Comparison of ENCODE assay signal across 16 cellular contexts in genomic region chr2:124316875-124317605, GRCh38.
A peak's percentile ranks its signal among the peaks of the same experiment; 100 is the strongest.
DNase-seq lines count a peak whose midpoint lies in the region; ATAC-seq, FAIRE-seq and TF ChIP-seq lines count a peak whose summit lies in the region.
"Had no signal": no experiment of that assay in that cellular context is flagged by ENCODE, and none has a peak within 500 bp of the region (broad histone marks: within the 10 kb centered on the region; RNA-seq: fewer than 3 reads in every experiment).

No MANE protein-coding gene starts in this region.

- BruUV-seq in HepG2 (replicated peaks; lab: Mats Ljungman, UMichigan): no TSS peak

- H3K27ac Mint-ChIP-seq in natural killer cell: no peak overlapping the region
- H3K27ac Mint-ChIP-seq: CD8-positive, alpha-beta T cell; T-helper 1 cell treated with Interleukin-12 subunit alpha and Interleukin-12 subunit beta and Interleukin-4 antibody, amounts not matched to agents 30 μg/mL and 1 μg/mL, for 36 hours had no signal

- POLR2A ChIA-PET in HepG2 (lab: Yijun Ruan, JAX): no interaction called here

- H3K27me3 ChIP-seq in HepG2 (ENCODE audit: control insufficient read depth in 1 of 2, insufficient read depth in 2 of 2, low read length in 2 of 2): no peaks in the 10 kb centered on the region; a peak in 1 of 5 replicates
- H3K27me3 ChIP-seq in right lobe of liver: no peaks in the 10 kb centered on the region
- H3K27me3 ChIP-seq in esophagus squamous epithelium: no peaks in the 10 kb centered on the region

- no peaks in the 10 kb centered on the region for H3K27me3 Mint-ChIP-seq in natural killer cell (ENCODE audit: low read depth in 2 of 2)

- H3K4me1 ChIP-seq in HepG2 (ENCODE audit: insufficient read depth, low read length) (no peaks in the 10 kb centered on the region), right lobe of liver (no peaks in the 10 kb centered on the region), esophagus squamous epithelium (no peaks in the 10 kb centered on the region)
- H3K4me1 ChIP-seq: HAP-1 had no signal

- no peak overlapping the region for H3K27ac ChIP-seq in HepG2 (ENCODE audit: extremely low read length, insufficient read depth, low read length)
- no peak overlapping the region for H3K27ac ChIP-seq in right lobe of liver
- H3K27ac ChIP-seq in esophagus squamous epithelium: no peak overlapping the region

- no peaks in the 10 kb centered on the region for H3K36me3 ChIP-seq in HepG2 (replicated peaks in 1 of 2; ENCODE audit: control insufficient read depth in 1 of 2, insufficient read depth in 2 of 2, low read length in 2 of 2)
- no peaks in the 10 kb centered on the region for H3K36me3 ChIP-seq in right lobe of liver
- H3K36me3 ChIP-seq in esophagus squamous epithelium: no peaks in the 10 kb centered on the region
- H3K36me3 ChIP-seq: HAP-1 had no signal

- in situ Hi-C loops in HepG2 (cut with HindIII; ENCODE audit: extremely low pct_ligation_motif_present, low pct_unique_long_range_greater_than_20kb): no loop called here

- H3K4me3 ChIP-seq in HepG2 (replicated peaks in 1 of 3; ENCODE audit: insufficient read depth in 1 of 3, low read depth in 2 of 3, low read length in 3 of 3) (no peak overlapping the region), right lobe of liver (no peak overlapping the region), esophagus squamous epithelium (no peak overlapping the region)
- H3K4me3 ChIP-seq: GM12878, HAP-1 had no signal

- H3K9ac ChIP-seq in HepG2 (ENCODE audit: insufficient read depth, low read depth, low read length): no peak overlapping the region

- peaks cover 7 to 12% of the 10 kb centered on the region in 2 donors for H3K9me3 Mint-ChIP-seq in natural killer cell

- no peak overlapping the region for H3K4me3 Mint-ChIP-seq in natural killer cell
- H3K4me3 Mint-ChIP-seq: CD8-positive, alpha-beta T cell; T-helper 1 cell treated with Interleukin-12 subunit alpha and Interleukin-12 subunit beta and Interleukin-4 antibody, amounts not matched to agents 30 μg/mL and 1 μg/mL, for 36 hours had no signal

- TF ChIP-seq RAD21 in HepG2 (CRISPR knock-in tag; IDR thresholded peaks at IDR 0.05): no peak

- no peak for TF ChIP-seq POLR2A in HepG2 (IDR thresholded peaks at IDR 0.05; ENCODE audit: insufficient read depth in 1 of 2, low read depth in 2 of 2, low read length in 2 of 2)
- TF ChIP-seq POLR2A in right lobe of liver (IDR thresholded peaks at IDR 0.05): no peak
- no peak for TF ChIP-seq POLR2A in esophagus squamous epithelium (IDR thresholded peaks at IDR 0.05)

- TF ChIP-seq EP300 in HepG2 (IDR thresholded peaks at IDR 0.05; ENCODE audit: low read depth in 2 of 2, low read length in 2 of 2) (no peak), HepG2 (CRISPR knock-in tag; IDR thresholded peaks at IDR 0.05; ENCODE audit: borderline replicate concordance) (no peak)

- WGBS in HepG2 (ENCODE audit: low lambda C conversion rate): 4% methylated on average over 5 of the region's 5 CpGs
- 73% methylated on average over 5 of the region's 5 CpGs for WGBS in right lobe of liver (ENCODE audit: insufficient coverage, low coverage, low lambda C conversion rate, missing lambda C conversion rate)
- WGBS in esophagus squamous epithelium, 2 donors: 45 to 50% methylated on average over 5 of the region's 5 CpGs

- H3K4me1 Mint-ChIP-seq in natural killer cell: peaks cover 0 to 9% of the 10 kb centered on the region in 2 donors

- H3K4me2 ChIP-seq in HepG2 (ENCODE audit: low read depth, low read length): no peak overlapping the region

- H3K36me3 Mint-ChIP-seq in natural killer cell: no peaks in the 10 kb centered on the region
- H3K36me3 Mint-ChIP-seq: CD8-positive, alpha-beta T cell had no signal

- H2AFZ ChIP-seq in HepG2 (ENCODE audit: low read length): peak overlapping the region; percentile 33

- H3K9me3 ChIP-seq in HepG2 (ENCODE audit: low read length) (no peaks in the 10 kb centered on the region), right lobe of liver (no peaks in the 10 kb centered on the region), esophagus squamous epithelium (no peaks in the 10 kb centered on the region)
- H3K9me3 ChIP-seq: HAP-1 had no signal

- DNase-seq in HepG2 (ENCODE audit: low spot score): no peak
- no peak for DNase-seq in right lobe of liver
- peak; percentile 87 for DNase-seq in NCI-H1694 (lab: John Stamatoyannopoulos, UW)
- DNase-seq in SHP77 treated with DMSO at 0.1 percent for 48 hours (lab: John Stamatoyannopoulos, UW): peak; percentile 60
- DNase-seq in T1000 (lab: John Stamatoyannopoulos, UW): no peak
- DNase-seq in esophagus squamous epithelium (lab: John Stamatoyannopoulos, UW): no peak
- DNase-seq in 8988T: no peak
- DNase-seq in natural killer cell: no peak
- DNase-seq: ACHN; CD8-positive, alpha-beta T cell; Kasumi-1; NCI-H1436 treated with DMSO at 0.1 percent for 48 hours; NCI-H226 had no signal

- H4K20me1 ChIP-seq in HepG2 (ENCODE audit: insufficient read depth, low read length): no peaks in the 10 kb centered on the region

- FAIRE-seq in HepG2 (lab: Jason Lieb, UNC): no peak
- FAIRE-seq: GM12878 had no signal

- CTCF ChIA-PET in HepG2 (lab: Yijun Ruan, JAX; ENCODE audit: low intra/inter-chr PET ratio, low total read pairs): no interaction called here

- no peaks in the 10 kb centered on the region for H3K79me2 ChIP-seq in HepG2 (ENCODE audit: insufficient read depth, low read length)

- ATAC-seq in HepG2 (no peak), right lobe of liver (no peak), natural killer cell (no peak)
- ATAC-seq: CD8-positive, alpha-beta T cell; GM12878 had no signal

- no peak for TF ChIP-seq CTCF in HepG2 (CRISPR knock-in tag; IDR thresholded peaks at IDR 0.05)
- no peak for TF ChIP-seq CTCF in right lobe of liver (IDR thresholded peaks at IDR 0.05)
- no peak for TF ChIP-seq CTCF in esophagus squamous epithelium (IDR thresholded peaks at IDR 0.05)
- TF ChIP-seq CTCF in natural killer cell (IDR thresholded peaks at IDR 0.05): no peak

- intact Hi-C loops in HepG2 (cut with micrococcal nuclease; ENCODE audit: unreplicated experiment) (no loop called here), right lobe of liver (cut with DNase I) (no loop called here), esophagus squamous epithelium (cut with DNase I) (no loop called here), natural killer cell (cut with micrococcal nuclease) (no loop called here)

TF ChIP-seq in HepG2, 621 proteins besides CTCF, POLR2A, EP300 and RAD21:
- TF ChIP-seq DPF2 (CRISPR knock-in tag; IDR thresholded peaks at IDR 0.05; ENCODE audit: borderline replicate concordance, low read depth): no peak
- no peak for TF ChIP-seq ZNF782 (CRISPR knock-in tag; IDR thresholded peaks at IDR 0.05; ENCODE audit: borderline replicate concordance)
- TF ChIP-seq, protein P1, sequence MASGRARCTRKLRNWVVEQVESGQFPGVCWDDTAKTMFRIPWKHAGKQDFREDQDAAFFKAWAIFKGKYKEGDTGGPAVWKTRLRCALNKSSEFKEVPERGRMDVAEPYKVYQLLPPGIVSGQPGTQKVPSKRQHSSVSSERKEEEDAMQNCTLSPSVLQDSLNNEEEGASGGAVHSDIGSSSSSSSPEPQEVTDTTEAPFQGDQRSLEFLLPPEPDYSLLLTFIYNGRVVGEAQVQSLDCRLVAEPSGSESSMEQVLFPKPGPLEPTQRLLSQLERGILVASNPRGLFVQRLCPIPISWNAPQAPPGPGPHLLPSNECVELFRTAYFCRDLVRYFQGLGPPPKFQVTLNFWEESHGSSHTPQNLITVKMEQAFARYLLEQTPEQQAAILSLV (CRISPR knock-in tag; IDR thresholded peaks at IDR 0.05; ENCODE audit: borderline replicate concordance): no peak

Comparison
In these comparisons a context has a peak if more than half of its experiments do, and no peak if none do; other contexts are left out.
1. DNase-seq: peak in NCI-H1694 (single experiment) and SHP77 treated with DMSO at 0.1 percent for 48 hours (single experiment); none in HepG2 (single experiment), right lobe of liver (0 of 3), T1000 (single experiment), esophagus squamous epithelium (single experiment), 8988T (single experiment) and natural killer cell (single experiment).